20 cellular contexts compared by ENCODE assay signal in genomic region chr2:205689837-205690236, GRCh38. TPM values are rescaled to one million over a fixed set of nuclear protein-coding genes. Genes with fewer than 3 reads are reported as not detected.
DNase-seq lines count a peak whose midpoint lies in the region; ATAC-seq and TF ChIP-seq lines count a peak whose summit lies in the region.
"Had no signal": no experiment of that assay in that cellular context is flagged by ENCODE, and none has a peak within 500 bp of the region (broad histone marks: within the 10 kb centered on the region; RNA-seq: fewer than 3 reads in every experiment).

No MANE protein-coding gene starts in this region.

- H3K4me1 Mint-ChIP-seq in WTC11 (peaks cover 49% of the 10 kb centered on the region), nephron progenitor cell (peaks cover 82% of the 10 kb centered on the region)

- no peak for ATAC-seq in WTC11
- ATAC-seq: GM12878, HepG2, Panc1 had no signal

- H3K27me3 Mint-ChIP-seq in WTC11 (ENCODE audit: low read depth) = peaks cover 38% of the 10 kb centered on the region
- H3K27me3 Mint-ChIP-seq in nephron progenitor cell (ENCODE audit: low read depth, poor library complexity) = peaks cover 2% of the 10 kb centered on the region

- TF ChIP-seq CTCF in WTC11 (IDR thresholded peaks at IDR 0.05) (no peak), nephron progenitor cell (IDR thresholded peaks at IDR 0.05) (no peak)

- H3K4me3 Mint-ChIP-seq in WTC11 (no peak overlapping the region), nephron progenitor cell (no peak overlapping the region)
- H3K4me3 Mint-ChIP-seq: HFFc6 had no signal

- H3K9me3 Mint-ChIP-seq in WTC11 (no peaks in the 10 kb centered on the region), nephron progenitor cell (no peaks in the 10 kb centered on the region)
- H3K9me3 Mint-ChIP-seq: HFFc6 had no signal

- POLR2A ChIA-PET in WTC11 (lab: Charles Lee) = no interaction called here

- H3K36me3 Mint-ChIP-seq in WTC11 (peaks cover 3% of the 10 kb centered on the region; the same call in 1 of the 2 replicates), nephron progenitor cell (ENCODE audit: low read depth) (peaks cover 30% of the 10 kb centered on the region)

- CTCF ChIA-PET in WTC11 (lab: Charles Lee) = interaction anchor here (2.3 kb wide), 1 partner anchor 31 kb away, joined by 11 read pairs; no protein-coding TSS in a partner anchor

- no peak for DNase-seq in WTC11 (ENCODE audit: low spot score)
- peak; percentile 71 for DNase-seq in globus pallidus (ENCODE audit: low spot score)
- no peak for DNase-seq in nephron progenitor cell
- DNase-seq in substantia nigra (lab: John Stamatoyannopoulos, UW) = peak in 12 of 49 donors; percentile 10 to 52 (median 36)
- DNase-seq in AG08396 (ENCODE audit: low spot score) = no peak
- DNase-seq in NK-92 treated with Interleukin-12 subunit alpha and Interleukin-12 subunit beta, amount 100 ng/mL, for 24 hours (lab: John Stamatoyannopoulos, UW) = no peak
- DNase-seq in stimulated activated CD8-positive, alpha-beta memory T cell treated with anti-CD3 and anti-CD28 coated beads, Interleukin-4, amount 100 ng/mL, for 48 hours = no peak
- DNase-seq: DMS 273 treated with DMSO at 0.1 percent for 48 hours, GDM1, HFFc6, NCI-H1048, NCI-H146, NCI-H2081, NCI-H510A, NCI-H82 had no signal

- H3K27ac Mint-ChIP-seq in WTC11 (no peak overlapping the region), nephron progenitor cell (peak overlapping the region; percentile 30)
- H3K27ac Mint-ChIP-seq: HFFc6 had no signal

- peak overlapping the region; percentile 83 for H3K27ac ChIP-seq in substantia nigra (ENCODE audit: low read depth, low read length, poor library complexity, severe bottlenecking)
- H3K27ac ChIP-seq: C4-2B, KMS-11 had no signal

TF ChIP-seq in WTC11, 78 proteins besides CTCF, POLR2A, EP300 and RAD21 (continues in another document):
- TF ChIP-seq ZNF532 (CRISPR knock-in tag; IDR thresholded peaks at IDR 0.05; ENCODE audit: borderline replicate concordance) (no peak), ETV6 (CRISPR knock-in tag; IDR thresholded peaks at IDR 0.05) (peak; percentile 68), ZNF423 (CRISPR knock-in tag; IDR thresholded peaks at IDR 0.05) (no peak), TP53 (CRISPR knock-in tag; IDR thresholded peaks at IDR 0.05) (0 out of 2 replicates have a peak, but pooled peaks have one; percentile 38), SMAD4 (CRISPR knock-in tag; IDR thresholded peaks at IDR 0.05) (no peak), ZNF671 (CRISPR knock-in tag; IDR thresholded peaks at IDR 0.05) (no peak), ZNF317 (CRISPR knock-in tag; IDR thresholded peaks at IDR 0.05; ENCODE audit: borderline replicate concordance, low read depth) (no peak), IRF1 (CRISPR knock-in tag; IDR thresholded peaks at IDR 0.05) (no peak), ELF4 (CRISPR knock-in tag; IDR thresholded peaks at IDR 0.05; ENCODE audit: low read depth) (no peak), E2F4 (CRISPR knock-in tag; IDR thresholded peaks at IDR 0.05; ENCODE audit: borderline replicate concordance, low read depth) (no peak), CBFB (CRISPR knock-in tag; IDR thresholded peaks at IDR 0.05; ENCODE audit: low read depth) (no peak), FOXP4 (CRISPR knock-in tag; IDR thresholded peaks at IDR 0.05) (0 out of 2 replicates have a peak, but pooled peaks have one; percentile 22), TEAD1 (CRISPR knock-in tag; IDR thresholded peaks at IDR 0.05) (0 out of 2 replicates have a peak, but pooled peaks have one; percentile 31), NR3C1 (CRISPR knock-in tag; conservative IDR thresholded peaks at IDR 0.05; ENCODE audit: low read depth) (no peak), HMGXB4 (CRISPR knock-in tag; IDR thresholded peaks at IDR 0.05) (no peak), ZNF232 (CRISPR knock-in tag; IDR thresholded peaks at IDR 0.05) (0 out of 2 replicates have a peak, but pooled peaks have one; percentile 29), CREB1 (CRISPR knock-in tag; IDR thresholded peaks at IDR 0.05) (no peak)

RNA-seq across cellular contexts. Expression of gene NRP2, which starts 7.5 kb away (rescaled TPM):
- total RNA-seq in WTC11 (2021) = 19.5 to 41.0 TPM (median 19.9 TPM) in 3 replicates
